ENCODE assay signal across 12 cellular contexts in the genomic region with DNA sequence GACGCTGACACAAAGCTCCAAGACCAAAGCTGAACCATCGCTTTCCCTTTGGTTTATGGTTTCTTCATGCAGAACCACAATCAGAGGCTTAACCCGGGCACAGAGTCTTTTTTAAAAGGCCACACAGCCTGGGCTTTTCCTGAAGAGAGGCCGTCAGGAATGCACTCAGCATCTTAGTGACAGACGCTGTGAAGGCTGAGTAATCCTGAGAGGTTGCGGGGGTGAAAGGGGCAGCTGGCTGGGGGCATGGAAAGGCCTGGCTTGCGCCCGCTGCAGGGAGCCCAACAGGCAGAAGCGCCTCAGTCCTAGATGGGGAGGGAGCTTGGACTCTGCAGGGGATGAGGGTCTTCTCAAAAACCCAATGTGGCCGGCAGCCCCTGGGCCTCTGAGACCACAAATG. TPM values are rescaled to one million over a fixed set of nuclear protein-coding genes. Genes with fewer than 3 reads are reported as not detected.
DNase-seq lines count a peak whose midpoint lies in the region; ATAC-seq and TF ChIP-seq lines count a peak whose summit lies in the region.
"Had no signal": no experiment of that assay in that cellular context is flagged by ENCODE, and none has a peak within 500 bp of the region (broad histone marks: within the 10 kb centered on the region; RNA-seq: fewer than 3 reads in every experiment).

No MANE protein-coding gene starts in this region.

- H3K27me3 ChIP-seq in gastroesophageal sphincter (no peaks in the 10 kb centered on the region), skeletal muscle satellite cell (ENCODE audit: control insufficient read depth, insufficient read depth, low read length) (no peaks in the 10 kb centered on the region), foreskin keratinocyte (no peaks in the 10 kb centered on the region)
- H3K27me3 ChIP-seq: brain microvascular endothelial cell had no signal

- no peak for TF ChIP-seq POLR2A in gastroesophageal sphincter (IDR thresholded peaks at IDR 0.05)

- peak overlapping the region; percentile 11 for H3K9ac ChIP-seq in skeletal muscle satellite cell (ENCODE audit: low read depth, low read length)

- H3K9me3 ChIP-seq in gastroesophageal sphincter (no peaks in the 10 kb centered on the region), skeletal muscle satellite cell (replicated peaks; ENCODE audit: low read length) (no peaks in the 10 kb centered on the region)

- ATAC-seq in gastroesophageal sphincter: no peak
- no peak for ATAC-seq in GM21515 (IDR thresholded peaks at IDR 0.05; ENCODE audit: unreplicated experiment)
- ATAC-seq in foreskin keratinocyte: no peak

- H3K36me3 ChIP-seq in gastroesophageal sphincter (peaks cover 0 to 23% of the 10 kb centered on the region in 2 donors), skeletal muscle satellite cell (ENCODE audit: insufficient read depth, low read length) (peaks cover 13% of the 10 kb centered on the region)

- TF ChIP-seq CTCF in gastroesophageal sphincter (IDR thresholded peaks at IDR 0.05) (no peak), foreskin keratinocyte (conservative IDR thresholded peaks at IDR 0.05) (no peak)

- 0 to 10% methylated on average over 2 to 5 of the region's 10 CpGs for WGBS in gastroesophageal sphincter (ENCODE audit: low coverage in 1 of 2), 2 donors

- H3K4me3 ChIP-seq in gastroesophageal sphincter (peak overlapping the region in 1 of 2 donors; percentile 25), skeletal muscle satellite cell (ENCODE audit: low read length) (peak overlapping the region; percentile 40)

- H3K27ac ChIP-seq in gastroesophageal sphincter (peak overlapping the region in 3 of 4 donors; percentile 61 to 97 (median 72)), foreskin keratinocyte (no peak overlapping the region)
- H3K27ac ChIP-seq: brain microvascular endothelial cell had no signal

- peaks cover 41 to 100% (median 87%) of the 10 kb centered on the region in 3 donors for H3K4me1 ChIP-seq in gastroesophageal sphincter
- H3K4me1 ChIP-seq in skeletal muscle satellite cell (ENCODE audit: control insufficient read depth, insufficient read depth, low read length): peaks cover 48% of the 10 kb centered on the region
- H3K4me1 ChIP-seq in foreskin keratinocyte: peaks cover 20% of the 10 kb centered on the region

- peak; percentile 61 for DNase-seq in ELR (ENCODE audit: low read depth)
- peak; percentile 48 for DNase-seq in RPMI7951 (ENCODE audit: low read depth)
- no peak for DNase-seq in T-helper 2 cell
- DNase-seq in activated effector memory CD4-positive, alpha-beta T cell treated with anti-CD3 and anti-CD28 coated beads, Interleukin-2, amount 50 U/mL, for 16 hours: no peak
- no peak for DNase-seq in foreskin keratinocyte
- DNase-seq: brain microvascular endothelial cell; GDM1; NCI-H2227 treated with DMSO at 0.1 percent for 48 hours; stimulated activated CD4-positive, alpha-beta T cell treated with anti-CD3 and anti-CD28 coated beads, Interleukin-1b, Interleukin-23, amount 100 ng/mL, for 48 hours had no signal

- H3K4me2 ChIP-seq in skeletal muscle satellite cell (ENCODE audit: low read length): peak overlapping the region; percentile 66

- no peak for TF ChIP-seq EP300 in gastroesophageal sphincter (IDR thresholded peaks at IDR 0.05)

RNA-seq across cellular contexts. Expression of a gene that starts 13.6 kb away (rescaled TPM):
- total RNA-seq in RPMI7951 (2014; rRNA removed; shearing (Covaris generic)): 27.8 and 44.0 TPM in 2 replicates
- total RNA-seq in gastroesophageal sphincter: 100 to 1,000 TPM; 151 to 190 (median 170) TPM
- 38.8 and 41.3 TPM in 2 replicates for total RNA-seq in skeletal muscle satellite cell (2012; rRNA removed)
- total RNA-seq in foreskin keratinocyte: 55.3 and 60.4 TPM in 2 replicates
- 31.9 and 32.1 TPM in 2 replicates for polyA plus RNA-seq in foreskin keratinocyte

RNA-seq across cellular contexts. Expression of a gene that starts 14.4 kb away (rescaled TPM):
- total RNA-seq in RPMI7951 (2014; rRNA removed; shearing (Covaris generic)): 1.3 and 1.8 TPM in 2 replicates
- 1 to 10 TPM; 1.4 to 9.3 (median 2.3) TPM for total RNA-seq in gastroesophageal sphincter
- total RNA-seq in skeletal muscle satellite cell (2012; rRNA removed): 0.87 and 1.0 TPM in 2 replicates
- 0.51 and 0.63 TPM in 2 replicates for total RNA-seq in foreskin keratinocyte
- polyA plus RNA-seq in foreskin keratinocyte: 0.28 TPM in 2 replicates

RNA-seq across cellular contexts. Expression of a gene that starts 50.4 kb away (rescaled TPM):
- 43.1 and 48.8 TPM in 2 replicates for total RNA-seq in RPMI7951 (2014; rRNA removed; shearing (Covaris generic))
- total RNA-seq in gastroesophageal sphincter (10 to 100 TPM; 26.4 to 30.9 (median 29.1) TPM), foreskin keratinocyte (33.7 and 35.3 TPM in 2 replicates)
- total RNA-seq in skeletal muscle satellite cell (2012; rRNA removed): 18.0 and 21.6 TPM in 2 replicates
- polyA plus RNA-seq in foreskin keratinocyte: 53.1 and 57.4 TPM in 2 replicates

Comparison
In these comparisons a context has a peak if more than half of its experiments do, and no peak if none do; other contexts are left out.
1. DNase-seq: peak in ELR (single experiment) and RPMI7951 (single experiment); none in T-helper 2 cell (0 of 5), activated effector memory CD4-positive, alpha-beta T cell treated with anti-CD3 and anti-CD28 coated beads, Interleukin-2, amount 50 U/mL, for 16 hours (single experiment) and foreskin keratinocyte (0 of 2).